In the genomic region with DNA sequence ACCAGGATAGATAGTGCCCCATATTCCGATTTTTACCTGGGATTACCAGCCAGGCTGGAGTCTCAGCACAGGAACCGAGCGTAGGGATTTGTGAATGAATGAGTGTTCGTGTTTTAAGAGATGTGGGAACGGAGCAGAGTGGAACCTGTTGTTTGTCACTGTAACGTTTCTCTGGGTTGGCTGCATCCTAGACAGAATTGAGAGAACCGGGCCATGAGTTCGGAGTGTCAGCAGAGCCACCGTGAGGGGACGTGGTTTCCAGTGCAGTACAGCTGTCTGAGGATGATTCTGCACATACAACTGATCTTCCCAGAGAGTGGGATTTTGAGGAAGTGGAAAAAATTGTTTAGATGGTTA, we compare ENCODE assay signal across 11 cellular contexts. TPM values are rescaled to one million over a fixed set of nuclear protein-coding genes. Genes with fewer than 3 reads are reported as not detected.
DNase-seq lines count a peak whose midpoint lies in the region; ATAC-seq, FAIRE-seq and TF ChIP-seq lines count a peak whose summit lies in the region.
"Had no signal": no experiment of that assay in that cellular context is flagged by ENCODE, and none has a peak within 500 bp of the region (broad histone marks: within the 10 kb centered on the region; RNA-seq: fewer than 3 reads in every experiment).

No MANE protein-coding gene starts in this region.

- H3K9me3 ChIP-seq in A549 (no peaks in the 10 kb centered on the region), ectodermal cell (ENCODE audit: control insufficient read depth, low read length) (no peaks in the 10 kb centered on the region)

- peaks cover 52% of the 10 kb centered on the region for H3K27me3 Mint-ChIP-seq in HFFc6 (ENCODE audit: insufficient read depth)
- peaks cover 93% of the 10 kb centered on the region for H3K27me3 Mint-ChIP-seq in nephron progenitor cell (ENCODE audit: low read depth, poor library complexity)

- H3K9me3 Mint-ChIP-seq in HFFc6 (no peaks in the 10 kb centered on the region), nephron progenitor cell (peaks cover 14% of the 10 kb centered on the region)

- H3K4me3 ChIP-seq in A549 = no peak overlapping the region; the same call in 2 of the 3 replicates
- peak overlapping the region; percentile 27 for H3K4me3 ChIP-seq in ectodermal cell (ENCODE audit: insufficient read depth, low read depth, low read length)

- peaks cover 81% of the 10 kb centered on the region for H3K27me3 ChIP-seq in ectodermal cell (ENCODE audit: control insufficient read depth, insufficient read depth, low read length, poor library complexity, severe bottlenecking)

- TF ChIP-seq EP300 in A549 (IDR thresholded peaks at IDR 0.05) = no peak

- H3K4me1 Mint-ChIP-seq in HFFc6 (ENCODE audit: low read depth) = peaks cover 5% of the 10 kb centered on the region; the same call in 1 of the 2 replicates
- H3K4me1 Mint-ChIP-seq in nephron progenitor cell = peaks cover 14% of the 10 kb centered on the region

- CTCF ChIA-PET in A549 (lab: Yijun Ruan, JAX) = interaction anchor here (1.0 to 2.1 kb wide), 2 partner anchors 12 to 281 kb away, joined by 3 to 5 read pairs; no protein-coding TSS in a partner anchor

- peak overlapping the region; percentile 89 for H3K4me2 ChIP-seq in A549

- no peaks in the 10 kb centered on the region for H3K36me3 ChIP-seq in ectodermal cell (ENCODE audit: control insufficient read depth, insufficient read depth, low read length)

- no peak for TF ChIP-seq RAD21 in A549 (conservative IDR thresholded peaks at IDR 0.05 in 1 of 2, IDR thresholded peaks at IDR 0.05 in 1 of 2)

- WGBS in A549 (ENCODE audit: missing lambda C conversion rate) = 92% methylated on average over 10 of the region's 10 CpGs
- whole genome bisulfite sequencing in ectodermal cell, 2 experiments = 36 to 39% methylated on average over 10 of the region's 10 CpGs

- DNase-seq in A549 (ENCODE audit: low read depth in 1 of 2, low spot score in 1 of 2) (no peak), HFFc6 (no peak), nephron progenitor cell (no peak), NCI-H2196 treated with DMSO at 0.1 percent for 48 hours (lab: John Stamatoyannopoulos, UW; ENCODE audit: unreplicated experiment) (no peak), DMS53 (lab: John Stamatoyannopoulos, UW) (no peak), NCI-H1092 (lab: John Stamatoyannopoulos, UW) (no peak)
- DNase-seq: activated CD8-positive, alpha-beta memory T cell treated with anti-CD3 and anti-CD28 coated beads, Interleukin-2, amount 50 U/mL, for 4 hours; MM.1S had no signal

- TF ChIP-seq POLR2A in A549 (IDR thresholded peaks at IDR 0.05; ENCODE audit: low read length) = no peak

- ATAC-seq in A549 (no peak), GM21390 (IDR thresholded peaks at IDR 0.05; ENCODE audit: unreplicated experiment) (no peak)

- H3K27ac ChIP-seq in A549 (no peak overlapping the region), ectodermal cell (ENCODE audit: insufficient read depth, low read depth, low read length, poor library complexity, severe bottlenecking) (no peak overlapping the region)
- H3K27ac ChIP-seq: epithelial cell of prostate had no signal

- H3K4me1 ChIP-seq in A549 (peaks cover 10% of the 10 kb centered on the region; the same call in 1 of the 3 replicates), ectodermal cell (ENCODE audit: control insufficient read depth, insufficient read depth, low read length) (no peaks in the 10 kb centered on the region)

- H3K4me3 Mint-ChIP-seq in HFFc6 (peak overlapping the region; percentile 24; the same call in 1 of the 2 replicates), nephron progenitor cell (peak overlapping the region; percentile 77)

- TF ChIP-seq CTCF in A549 (IDR thresholded peaks at IDR 0.05) (no peak), HFFc6 (IDR thresholded peaks at IDR 0.05) (no peak), nephron progenitor cell (IDR thresholded peaks at IDR 0.05) (no peak)

- no peak overlapping the region for H3K27ac Mint-ChIP-seq in HFFc6
- H3K27ac Mint-ChIP-seq in nephron progenitor cell = no peak overlapping the region

- H3K36me3 Mint-ChIP-seq in HFFc6 (ENCODE audit: low read depth) = peaks cover 8% of the 10 kb centered on the region
- H3K36me3 Mint-ChIP-seq in nephron progenitor cell (ENCODE audit: low read depth) = no peaks in the 10 kb centered on the region

- POLR2A ChIA-PET in A549 (lab: Yijun Ruan, JAX) = no interaction called here

- FAIRE-seq in A549 (lab: Jason Lieb, UNC) = no peak

TF ChIP-seq in A549, 52 proteins besides CTCF, POLR2A, EP300 and RAD21:
- TF ChIP-seq CEBPB (IDR thresholded peaks at IDR 0.05) (no peak), NFE2L2 (conservative IDR thresholded peaks at IDR 0.05; ENCODE audit: low read length) (no peak), SMC3 (IDR thresholded peaks at IDR 0.05) (no peak), EHMT2 (IDR thresholded peaks at IDR 0.05; ENCODE audit: low read depth) (no peak)
- TF ChIP-seq, protein P1, sequence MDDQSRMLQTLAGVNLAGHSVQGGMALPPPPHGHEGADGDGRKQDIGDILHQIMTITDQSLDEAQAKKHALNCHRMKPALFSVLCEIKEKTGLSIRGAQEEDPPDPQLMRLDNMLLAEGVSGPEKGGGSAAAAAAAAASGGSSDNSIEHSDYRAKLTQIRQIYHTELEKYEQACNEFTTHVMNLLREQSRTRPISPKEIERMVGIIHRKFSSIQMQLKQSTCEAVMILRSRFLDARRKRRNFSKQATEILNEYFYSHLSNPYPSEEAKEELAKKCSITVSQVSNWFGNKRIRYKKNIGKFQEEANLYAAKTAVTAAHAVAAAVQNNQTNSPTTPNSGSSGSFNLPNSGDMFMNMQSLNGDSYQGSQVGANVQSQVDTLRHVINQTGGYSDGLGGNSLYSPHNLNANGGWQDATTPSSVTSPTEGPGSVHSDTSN (IDR thresholded peaks at IDR 0.05) = no peak
- TF ChIP-seq, protein P2, sequence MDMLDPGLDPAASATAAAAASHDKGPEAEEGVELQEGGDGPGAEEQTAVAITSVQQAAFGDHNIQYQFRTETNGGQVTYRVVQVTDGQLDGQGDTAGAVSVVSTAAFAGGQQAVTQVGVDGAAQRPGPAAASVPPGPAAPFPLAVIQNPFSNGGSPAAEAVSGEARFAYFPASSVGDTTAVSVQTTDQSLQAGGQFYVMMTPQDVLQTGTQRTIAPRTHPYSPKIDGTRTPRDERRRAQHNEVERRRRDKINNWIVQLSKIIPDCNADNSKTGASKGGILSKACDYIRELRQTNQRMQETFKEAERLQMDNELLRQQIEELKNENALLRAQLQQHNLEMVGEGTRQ (IDR thresholded peaks at IDR 0.05) = no peak
- TF ChIP-seq, protein P3, sequence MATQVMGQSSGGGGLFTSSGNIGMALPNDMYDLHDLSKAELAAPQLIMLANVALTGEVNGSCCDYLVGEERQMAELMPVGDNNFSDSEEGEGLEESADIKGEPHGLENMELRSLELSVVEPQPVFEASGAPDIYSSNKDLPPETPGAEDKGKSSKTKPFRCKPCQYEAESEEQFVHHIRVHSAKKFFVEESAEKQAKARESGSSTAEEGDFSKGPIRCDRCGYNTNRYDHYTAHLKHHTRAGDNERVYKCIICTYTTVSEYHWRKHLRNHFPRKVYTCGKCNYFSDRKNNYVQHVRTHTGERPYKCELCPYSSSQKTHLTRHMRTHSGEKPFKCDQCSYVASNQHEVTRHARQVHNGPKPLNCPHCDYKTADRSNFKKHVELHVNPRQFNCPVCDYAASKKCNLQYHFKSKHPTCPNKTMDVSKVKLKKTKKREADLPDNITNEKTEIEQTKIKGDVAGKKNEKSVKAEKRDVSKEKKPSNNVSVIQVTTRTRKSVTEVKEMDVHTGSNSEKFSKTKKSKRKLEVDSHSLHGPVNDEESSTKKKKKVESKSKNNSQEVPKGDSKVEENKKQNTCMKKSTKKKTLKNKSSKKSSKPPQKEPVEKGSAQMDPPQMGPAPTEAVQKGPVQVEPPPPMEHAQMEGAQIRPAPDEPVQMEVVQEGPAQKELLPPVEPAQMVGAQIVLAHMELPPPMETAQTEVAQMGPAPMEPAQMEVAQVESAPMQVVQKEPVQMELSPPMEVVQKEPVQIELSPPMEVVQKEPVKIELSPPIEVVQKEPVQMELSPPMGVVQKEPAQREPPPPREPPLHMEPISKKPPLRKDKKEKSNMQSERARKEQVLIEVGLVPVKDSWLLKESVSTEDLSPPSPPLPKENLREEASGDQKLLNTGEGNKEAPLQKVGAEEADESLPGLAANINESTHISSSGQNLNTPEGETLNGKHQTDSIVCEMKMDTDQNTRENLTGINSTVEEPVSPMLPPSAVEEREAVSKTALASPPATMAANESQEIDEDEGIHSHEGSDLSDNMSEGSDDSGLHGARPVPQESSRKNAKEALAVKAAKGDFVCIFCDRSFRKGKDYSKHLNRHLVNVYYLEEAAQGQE (IDR thresholded peaks at IDR 0.05) = no peak
- TF ChIP-seq, protein P4, sequence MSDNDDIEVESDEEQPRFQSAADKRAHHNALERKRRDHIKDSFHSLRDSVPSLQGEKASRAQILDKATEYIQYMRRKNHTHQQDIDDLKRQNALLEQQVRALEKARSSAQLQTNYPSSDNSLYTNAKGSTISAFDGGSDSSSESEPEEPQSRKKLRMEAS (IDR thresholded peaks at IDR 0.05) = no peak

RNA-seq across cellular contexts. Expression of a gene that starts 1.2 kb away (rescaled TPM):
- polyA plus RNA-seq in A549 (2011; rRNA removed) (2.0 and 2.2 TPM in 2 replicates), A549 (2017; fragmentation: RNase III; extraction: RNeasy Plus Mini Kit Qiagen cat#74134 plus additional on column Dnase treatment) (2.8 to 4.0 TPM (median 2.9 TPM) in 3 replicates)
- 0.62 and 0.92 TPM in 2 replicates for polyA plus RNA-seq in A549 (2012; cell fraction: cytosol; rRNA removed)
- 1.7 and 2.5 TPM in 2 replicates for polyA plus RNA-seq in A549 (2012; cell fraction: nucleus; rRNA removed)
- polyA minus RNA-seq in A549 (2011; rRNA and poly(A)+ RNA removed) = 1.9 and 2.1 TPM in 2 replicates
- total RNA-seq in HFFc6 (2021; fragmentation: NEBNext Ultra II Directional; extraction: Animal tissue kit (Norgen Biotek cat#: 25700)) = under 1 TPM in 1 of 6 experiments, not detected in 5; 0.14 TPM
- polyA plus RNA-seq in ectodermal cell (2013, experiment 1 of 4) = 1.7 TPM
- 0.55 TPM for polyA plus RNA-seq in ectodermal cell (2013, experiment 2 of 4)
- polyA plus RNA-seq in ectodermal cell (2013, experiment 3 of 4) = 0.53 TPM
- 0.69 TPM for polyA plus RNA-seq in ectodermal cell (2013, experiment 4 of 4)
